ENCODE assay signal across 19 cellular contexts in the genomic region with DNA sequence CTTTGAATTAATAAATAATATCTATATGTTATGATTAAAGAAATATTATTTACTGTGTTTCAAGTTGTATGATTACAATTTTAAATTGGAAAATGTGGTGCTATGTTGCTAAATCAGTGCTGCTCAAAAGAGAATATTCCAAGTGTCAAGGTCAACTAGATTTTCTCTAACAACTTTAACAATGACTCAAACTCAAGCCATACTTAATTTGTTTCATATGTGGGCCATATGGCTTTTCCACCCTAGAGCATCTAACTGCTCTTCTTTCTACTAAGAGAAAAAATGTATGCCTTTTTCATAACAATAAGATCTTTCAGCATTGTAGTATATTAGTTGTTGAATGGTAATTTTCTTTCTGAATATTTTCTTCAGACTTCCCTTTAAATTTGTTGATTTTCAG.
DNase-seq lines count a peak whose midpoint lies in the region; ATAC-seq and TF ChIP-seq lines count a peak whose summit lies in the region.
"Had no signal": no experiment of that assay in that cellular context is flagged by ENCODE, and none has a peak within 500 bp of the region (broad histone marks: within the 10 kb centered on the region; RNA-seq: fewer than 3 reads in every experiment).

No MANE protein-coding gene starts in this region.

- H3K9me3 ChIP-seq in adipocyte (ENCODE audit: control insufficient read depth, low read length): no peaks in the 10 kb centered on the region
- H3K9me3 ChIP-seq: HAP-1, MG63, SJCRH30 had no signal

- H3K36me3 ChIP-seq in adipocyte (ENCODE audit: control insufficient read depth, insufficient read depth, low read length, severe bottlenecking): no peaks in the 10 kb centered on the region
- H3K36me3 ChIP-seq: HAP-1, MG63, SJCRH30 had no signal

- peaks cover 9% of the 10 kb centered on the region for H3K4me1 ChIP-seq in adipocyte (ENCODE audit: control insufficient read depth, insufficient read depth, low read length)
- H3K4me1 ChIP-seq: HAP-1 had no signal

- no peak for TF ChIP-seq CTCF in AG09319 (IDR thresholded peaks at IDR 0.05; ENCODE audit: low read depth, low read length)

- no peak overlapping the region for H3K4me3 ChIP-seq in adipocyte (ENCODE audit: low read length)
- H3K4me3 ChIP-seq: HAP-1, MG63, PC-9, SJCRH30 had no signal

- H3K9ac ChIP-seq in adipocyte (ENCODE audit: low read length): no peak overlapping the region

- DNase-seq in AG09319 (ENCODE audit: extremely low read depth, low read depth): peak; percentile 35
- peak; percentile 70 for DNase-seq in HCEC 1CT
- DNase-seq in adipocyte (ENCODE audit: low read depth): peak; percentile 65
- peak; percentile 24 for DNase-seq in fibroblast of the conjunctiva (ENCODE audit: low read depth)
- DNase-seq in cerebellar nuclear complex (lab: John Stamatoyannopoulos, UW): no peak
- DNase-seq: AML-193, Kasumi-1, MG63, NCI-H1092, NCI-H1436 treated with DMSO at 0.1 percent for 48 hours, NCI-H2029, NCI-H345, NCI-H526, PC-9, SJCRH30 had no signal

- ATAC-seq in GM19452 (IDR thresholded peaks at IDR 0.05; ENCODE audit: unreplicated experiment): no peak
- ATAC-seq in GM21619 (IDR thresholded peaks at IDR 0.05; ENCODE audit: unreplicated experiment): no peak
- no peak for ATAC-seq in GM18502 (IDR thresholded peaks at IDR 0.05; ENCODE audit: poor library complexity, unreplicated experiment)

- H3K27me3 ChIP-seq in adipocyte (replicated peaks; ENCODE audit: control insufficient read depth, insufficient read depth, low read length): peaks cover 2% of the 10 kb centered on the region

Comparison
In these comparisons a context has a peak if more than half of its experiments do, and no peak if none do; other contexts are left out.
1. DNase-seq: peak in AG09319 (single experiment), HCEC 1CT (single experiment), adipocyte (single experiment) and fibroblast of the conjunctiva (single experiment); none in cerebellar nuclear complex (0 of 2).